In the genomic region with DNA sequence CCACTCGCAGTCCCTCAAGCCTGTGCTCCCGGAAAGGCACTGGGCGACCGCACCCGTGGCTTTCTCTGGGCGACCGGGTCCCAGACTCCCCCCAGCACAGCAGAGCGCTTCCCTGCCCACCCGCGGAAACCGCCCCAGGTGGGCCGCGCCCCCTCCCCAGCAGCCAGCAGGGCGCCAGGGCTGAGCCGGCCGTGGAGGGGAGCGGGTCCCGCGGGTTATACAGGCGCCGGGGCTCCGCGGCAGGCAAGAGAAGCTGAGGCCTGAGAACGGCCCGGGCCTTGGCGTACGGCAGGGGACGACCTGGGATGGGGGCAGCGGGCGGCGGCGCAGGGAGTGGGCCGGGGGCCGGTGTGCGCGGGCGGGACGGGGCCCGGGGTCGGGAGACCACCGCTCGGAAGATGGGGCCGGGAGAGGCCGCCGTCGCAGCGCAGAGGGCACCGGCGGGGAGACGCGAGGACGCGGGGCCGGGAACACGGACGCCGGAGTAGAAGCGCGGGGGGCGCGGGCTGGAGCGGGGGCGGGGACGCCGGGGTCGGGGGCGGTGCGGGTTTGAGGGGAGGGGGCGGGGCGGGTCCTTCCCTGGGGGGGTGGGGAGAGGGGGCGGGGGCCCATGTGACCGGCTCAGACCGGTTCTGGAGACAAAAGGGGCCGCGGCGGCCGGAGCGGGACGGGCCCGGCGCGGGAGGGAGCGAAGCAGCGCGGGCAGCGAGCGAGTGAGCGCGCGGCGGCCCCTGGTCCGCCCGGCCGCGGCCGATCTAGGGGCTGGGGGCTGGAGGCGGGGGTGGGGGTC, we compare ENCODE assay signal across 1 cellular context.
TF ChIP-seq lines count a peak whose summit lies in the region.

MDK (plus strand) TSS at position 624 of the 790 bp plus-strand sequence. CDS start 389 bp downstream, outside the sequence.

TF ChIP-seq in K562, 482 proteins besides CTCF, POLR2A, EP300 and RAD21 (continued from another document and continues in another):
- TF ChIP-seq AFF4 (CRISPR knock-in tag; IDR thresholded peaks at IDR 0.05) (peak; percentile 61; the same call in 1 of the 2 replicates), KDM5B (IDR thresholded peaks at IDR 0.05; ENCODE audit: insufficient replicate concordance, low read depth, low read length) (no peak), ARID4B (CRISPR knock-in tag; IDR thresholded peaks at IDR 0.05) (peak; percentile 22; the same call in 1 of the 2 replicates), ZBTB17 (CRISPR knock-in tag; IDR thresholded peaks at IDR 0.05) (peak; percentile 64; the same call in 1 of the 2 replicates), MAZ (CRISPR knock-in tag; conservative IDR thresholded peaks at IDR 0.05 in 1 of 2, IDR thresholded peaks at IDR 0.05 in 1 of 2) (peak in 1 of 2 experiments; percentile 65; a peak in 3 of 4 replicates), CREB1 (IDR thresholded peaks at IDR 0.05) (no peak), CREB1 (CRISPR knock-in tag; IDR thresholded peaks at IDR 0.05) (0 out of 2 replicates have a peak, but pooled peaks have one; percentile 27), ZNF717 (CRISPR knock-in tag; IDR thresholded peaks at IDR 0.05) (peak; percentile 72; the same call in 1 of the 2 replicates), ZKSCAN1 (IDR thresholded peaks at IDR 0.05; ENCODE audit: low read depth, low read length) (0 out of 2 replicates have a peak, but pooled peaks have one; percentile 9), GATAD2A (IDR thresholded peaks at IDR 0.05) (0 out of 2 replicates have a peak, but pooled peaks have one; percentile 37), FOXP4 (CRISPR knock-in tag; IDR thresholded peaks at IDR 0.05; ENCODE audit: borderline replicate concordance) (0 out of 2 replicates have a peak, but pooled peaks have one; percentile 52), NR2C2 (CRISPR knock-in tag; IDR thresholded peaks at IDR 0.05) (0 out of 2 replicates have a peak, but pooled peaks have one; percentile 18), NR2C2 (tag; IDR thresholded peaks at IDR 0.05) (no peak), MYC (IDR thresholded peaks at IDR 0.05; ENCODE audit: low read depth, low read length) (no peak), MYC (CRISPR knock-in tag; IDR thresholded peaks at IDR 0.05; ENCODE audit: borderline replicate concordance, low read depth) (0 out of 2 replicates have a peak, but pooled peaks have one; percentile 6), ZNF740 (CRISPR knock-in tag; IDR thresholded peaks at IDR 0.05) (peak; percentile 30; the same call in 1 of the 2 replicates), ZNF740 (tag; IDR thresholded peaks at IDR 0.05) (no peak), PKNOX1 (IDR thresholded peaks at IDR 0.05) (no peak), ERF (CRISPR knock-in tag; IDR thresholded peaks at IDR 0.05) (0 out of 2 replicates have a peak, but pooled peaks have one; percentile 50), U2AF1 (optimal IDR thresholded peaks at IDR 0.05; ENCODE audit: low read depth, low read length) (peak; percentile 50), EGR1 (conservative IDR thresholded peaks at IDR 0.05) (no peak), ZFX (CRISPR knock-in tag; IDR thresholded peaks at IDR 0.05) (peak; percentile 59)
- TF ChIP-seq, protein P1, sequence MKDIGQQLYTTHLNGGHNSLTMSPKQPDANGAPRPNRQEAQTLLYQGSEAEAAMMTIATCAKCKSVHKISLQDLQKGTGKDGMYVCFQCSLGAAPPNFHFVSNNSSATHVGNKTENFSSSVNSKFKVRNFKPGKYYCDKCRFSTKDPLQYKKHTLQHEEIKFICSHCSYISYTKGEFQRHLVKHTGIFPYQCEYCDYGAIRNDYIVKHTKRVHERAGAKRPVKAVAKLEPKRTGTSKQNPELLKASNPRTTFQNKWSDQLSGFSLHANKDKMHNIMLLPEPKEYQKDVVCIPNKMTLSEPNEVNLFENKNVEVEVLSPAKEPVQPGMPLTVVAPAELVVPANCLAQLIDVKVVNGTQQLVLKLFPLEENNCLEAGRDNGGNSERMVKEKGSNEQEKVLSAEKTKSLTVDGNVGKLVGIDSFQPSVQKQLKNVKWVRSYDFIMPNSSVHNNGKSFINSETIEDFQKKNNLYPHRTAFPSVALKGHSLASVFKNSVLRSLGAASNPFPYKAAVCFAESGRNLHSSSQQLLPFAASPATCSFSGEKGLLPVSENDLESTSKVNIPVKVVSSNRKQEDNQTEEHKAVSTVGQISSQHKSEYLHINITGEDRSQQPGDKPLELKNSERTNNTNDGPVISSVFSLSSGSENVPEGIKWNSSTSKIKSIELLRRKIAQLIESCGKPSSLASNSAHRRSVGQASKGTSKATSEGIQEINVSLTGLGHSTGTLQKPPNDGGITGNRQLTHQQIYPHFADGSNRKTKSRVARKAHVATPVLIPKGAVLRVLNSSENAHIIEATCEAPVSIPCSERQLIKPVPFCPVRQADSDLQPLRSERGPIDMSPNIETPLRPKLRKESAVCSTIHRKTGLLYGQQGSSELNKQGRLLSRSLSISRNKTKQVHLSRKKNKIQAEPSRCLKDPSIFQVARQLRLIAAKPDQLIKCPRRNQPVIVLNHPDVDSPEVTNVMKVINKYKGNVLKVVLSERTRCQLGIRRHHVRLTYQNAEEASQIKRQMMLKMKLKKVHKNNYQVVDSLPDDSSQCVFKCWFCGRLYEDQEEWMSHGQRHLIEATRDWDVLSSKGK (CRISPR knock-in tag; IDR thresholded peaks at IDR 0.05) = no peak
- TF ChIP-seq, protein P2, sequence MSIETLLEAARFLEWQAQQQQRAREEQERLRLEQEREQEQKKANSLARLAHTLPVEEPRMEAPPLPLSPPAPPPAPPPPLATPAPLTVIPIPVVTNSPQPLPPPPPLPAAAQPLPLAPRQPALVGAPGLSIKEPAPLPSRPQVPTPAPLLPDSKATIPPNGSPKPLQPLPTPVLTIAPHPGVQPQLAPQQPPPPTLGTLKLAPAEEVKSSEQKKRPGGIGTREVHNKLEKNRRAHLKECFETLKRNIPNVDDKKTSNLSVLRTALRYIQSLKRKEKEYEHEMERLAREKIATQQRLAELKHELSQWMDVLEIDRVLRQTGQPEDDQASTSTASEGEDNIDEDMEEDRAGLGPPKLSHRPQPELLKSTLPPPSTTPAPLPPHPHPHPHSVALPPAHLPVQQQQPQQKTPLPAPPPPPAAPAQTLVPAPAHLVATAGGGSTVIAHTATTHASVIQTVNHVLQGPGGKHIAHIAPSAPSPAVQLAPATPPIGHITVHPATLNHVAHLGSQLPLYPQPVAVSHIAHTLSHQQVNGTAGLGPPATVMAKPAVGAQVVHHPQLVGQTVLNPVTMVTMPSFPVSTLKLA (conservative IDR thresholded peaks at IDR 0.05) = no peak
- TF ChIP-seq, protein P3, sequence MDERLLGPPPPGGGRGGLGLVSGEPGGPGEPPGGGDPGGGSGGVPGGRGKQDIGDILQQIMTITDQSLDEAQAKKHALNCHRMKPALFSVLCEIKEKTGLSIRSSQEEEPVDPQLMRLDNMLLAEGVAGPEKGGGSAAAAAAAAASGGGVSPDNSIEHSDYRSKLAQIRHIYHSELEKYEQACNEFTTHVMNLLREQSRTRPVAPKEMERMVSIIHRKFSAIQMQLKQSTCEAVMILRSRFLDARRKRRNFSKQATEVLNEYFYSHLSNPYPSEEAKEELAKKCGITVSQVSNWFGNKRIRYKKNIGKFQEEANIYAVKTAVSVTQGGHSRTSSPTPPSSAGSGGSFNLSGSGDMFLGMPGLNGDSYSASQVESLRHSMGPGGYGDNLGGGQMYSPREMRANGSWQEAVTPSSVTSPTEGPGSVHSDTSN (CRISPR knock-in tag; IDR thresholded peaks at IDR 0.05; ENCODE audit: low read depth) = no peak
- TF ChIP-seq, protein P3 (tag; conservative IDR thresholded peaks at IDR 0.05; ENCODE audit: low read depth) = no peak
- TF ChIP-seq, protein P4, sequence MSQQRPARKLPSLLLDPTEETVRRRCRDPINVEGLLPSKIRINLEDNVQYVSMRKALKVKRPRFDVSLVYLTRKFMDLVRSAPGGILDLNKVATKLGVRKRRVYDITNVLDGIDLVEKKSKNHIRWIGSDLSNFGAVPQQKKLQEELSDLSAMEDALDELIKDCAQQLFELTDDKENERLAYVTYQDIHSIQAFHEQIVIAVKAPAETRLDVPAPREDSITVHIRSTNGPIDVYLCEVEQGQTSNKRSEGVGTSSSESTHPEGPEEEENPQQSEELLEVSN (IDR thresholded peaks at IDR 0.05; ENCODE audit: borderline replicate concordance in 1 of 2, extremely low read depth in 1 of 2, insufficient read depth in 1 of 2, insufficient read length in 1 of 2, low read depth in 1 of 2, low read length in 1 of 2, poor library complexity in 1 of 2, severe bottlenecking in 1 of 2) = peak in 1 of 2 experiments; percentile 79
